Comparison of ENCODE assay signal across 30 cellular contexts in the genomic region with DNA sequence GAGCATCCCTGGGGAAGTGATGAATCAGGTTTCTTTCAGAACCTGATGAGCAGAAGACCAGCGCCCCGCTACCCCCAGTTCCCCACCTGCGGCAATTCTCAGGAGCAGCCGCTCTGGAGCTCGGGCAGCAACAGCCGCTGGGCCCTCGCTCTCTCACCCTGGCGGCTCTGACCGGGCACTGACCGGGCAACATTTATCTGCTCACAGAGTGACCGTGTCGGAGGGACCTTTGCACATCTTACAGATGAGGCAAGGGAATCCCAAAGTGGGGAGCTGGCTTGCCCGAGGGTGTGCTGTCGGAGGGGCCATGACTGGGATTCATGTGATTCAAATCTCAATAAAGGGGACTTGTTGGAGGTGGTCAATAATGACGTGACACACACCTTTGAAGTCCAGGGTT. TPM values are rescaled to one million over a fixed set of nuclear protein-coding genes. Genes with fewer than 3 reads are reported as not detected.
"Had no signal": no experiment of that assay in that cellular context is flagged by ENCODE, and none has a peak within 500 bp of the region (broad histone marks: within the 10 kb centered on the region; RNA-seq: fewer than 3 reads in every experiment).

No MANE protein-coding gene starts in this region.

- H3K4me2 ChIP-seq: neural progenitor cell, smooth muscle cell had no signal

- ATAC-seq: naive thymus-derived CD4-positive, alpha-beta T cell; right cardiac atrium; sciatic nerve; stimulated activated effector memory CD8-positive, alpha-beta T cell treated with anti-CD3 and anti-CD28 coated beads, Interleukin-12 subunit alpha, Interleukin-12 subunit beta, amount 100 ng/mL, for 72 hours; stimulated activated naive B cell treated with anti-CD40 and anti-IgM and Interleukin-4, amounts not matched to agents 10 μg/mL and 1 μg/mL and 100 μg/mL, for 72 hours; upper lobe of right lung had no signal

- H3K9me3 ChIP-seq: neutrophil, pancreas, psoas muscle, stomach, thoracic aorta, thyroid gland, transverse colon, upper lobe of right lung, uterus had no signal

- H3K27me3 ChIP-seq: neural progenitor cell, neutrophil, pancreas, stomach, thyroid gland, transverse colon, upper lobe of right lung, uterus had no signal

- H3K36me3 ChIP-seq: neural progenitor cell, neutrophil, pancreas, stomach, thoracic aorta, thyroid gland, transverse colon, upper lobe of right lung, uterus had no signal

- H3K9ac ChIP-seq: neural progenitor cell had no signal

- H3K4me1 ChIP-seq: neural progenitor cell, pancreas, psoas muscle, stomach, transverse colon, upper lobe of right lung, uterus had no signal

- DNase-seq: naive thymus-derived CD4-positive, alpha-beta T cell; natural killer cell; psoas muscle; right cardiac atrium; stimulated activated CD4-positive, alpha-beta T cell treated with anti-CD3 and anti-CD28 coated beads, Interleukin-15, amount 100 ng/mL, for 24 hours; stimulated activated CD4-positive, alpha-beta T cell treated with anti-CD3 and anti-CD28 coated beads, Interleukin-2, amount 100 ng/mL, for 24 hours; stimulated activated CD4-positive, alpha-beta T cell treated with anti-CD3 and anti-CD28 coated beads, Interleukin-2, amount 100 ng/mL, for 48 hours; stimulated activated CD4-positive, alpha-beta T cell treated with anti-CD3 and anti-CD28 coated beads, Interleukin-4, amount 100 ng/mL, for 24 hours; stimulated activated naive B cell treated with anti-CD40 and anti-IgM and Interleukin-4, amounts not matched to agents 10 μg/mL and 1 μg/mL and 100 μg/mL, for 72 hours; stimulated activated naive CD4-positive, alpha-beta T cell treated with Interleukin-2 at 50 U/mL for 16 hours; stomach; thyroid gland; transverse colon; upper lobe of right lung; uterus had no signal

- H3K4me3 ChIP-seq: neural progenitor cell, pancreas, psoas muscle, skin epidermis, smooth muscle cell, stomach, thoracic aorta, thyroid gland, transverse colon, upper lobe of right lung, uterus had no signal

- H2AFZ ChIP-seq: neural progenitor cell had no signal

- H3K27ac ChIP-seq: neural progenitor cell, neutrophil, pancreas, psoas muscle, skin epidermis, stomach, thoracic aorta, thyroid gland, transverse colon, upper lobe of right lung, uterus had no signal

RNA-seq across cellular contexts. Expression of gene KCNK16, which starts 26.2 kb away (rescaled TPM):
- total RNA-seq: naive thymus-derived CD4-positive, alpha-beta T cell; natural killer cell; omental fat pad; osteocyte; psoas muscle; renal cortical epithelial cell; right cardiac atrium; sciatic nerve; smooth muscle cell; subcutaneous adipose tissue; temporal lobe; thoracic aorta; transverse colon; upper lobe of right lung; urinary bladder; uterus had no signal
- polyA plus RNA-seq: naive thymus-derived CD4-positive, alpha-beta T cell; neural cell; psoas muscle; right cardiac atrium; smooth muscle cell; urinary bladder had no signal

RNA-seq across cellular contexts. Expression of gene KCNK17, which starts 34.5 kb away (rescaled TPM):
- total RNA-seq: osteocyte, psoas muscle, renal cortical epithelial cell, smooth muscle cell, subcutaneous adipose tissue, temporal lobe had no signal
- polyA plus RNA-seq: naive thymus-derived CD4-positive, alpha-beta T cell; smooth muscle cell had no signal
